In the genomic region with DNA sequence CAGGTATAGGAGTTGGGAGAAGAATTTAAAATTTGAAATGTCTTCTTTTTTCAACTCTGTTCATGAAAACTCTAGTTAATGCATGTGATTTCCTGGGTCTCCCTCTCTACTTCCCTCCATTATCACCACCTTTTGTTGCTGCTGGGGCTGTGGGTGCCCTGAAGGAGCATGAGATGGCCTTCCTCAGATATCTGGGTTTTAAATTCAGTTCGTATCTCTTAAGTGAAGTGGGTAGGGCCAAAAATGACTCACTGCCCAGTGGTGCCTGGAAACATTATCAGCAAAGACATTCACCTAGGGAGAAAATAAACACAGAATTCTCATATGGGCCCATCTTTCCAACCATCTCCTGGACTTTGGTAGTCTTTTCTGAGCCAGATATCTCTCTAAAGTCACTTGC, we compare ENCODE assay signal across 14 cellular contexts.
DNase-seq lines count a peak whose midpoint lies in the region; ATAC-seq, FAIRE-seq and TF ChIP-seq lines count a peak whose summit lies in the region.
"Had no signal": no experiment of that assay in that cellular context is flagged by ENCODE, and none has a peak within 500 bp of the region (broad histone marks: within the 10 kb centered on the region; RNA-seq: fewer than 3 reads in every experiment).

No MANE protein-coding gene starts in this region.

- no peaks in the 10 kb centered on the region for H3K36me3 ChIP-seq in psoas muscle (ENCODE audit: insufficient read depth in 1 of 2, low read depth in 1 of 2)

- peaks cover 39% of the 10 kb centered on the region for H3K4me1 ChIP-seq in psoas muscle

- peak overlapping the region; percentile 84 for H3K27ac ChIP-seq in psoas muscle

- H3K9me3 ChIP-seq in psoas muscle: no peaks in the 10 kb centered on the region

- no peak for TF ChIP-seq POLR2A in GM12892 (IDR thresholded peaks at IDR 0.05; ENCODE audit: low read depth, low read length)
- no peak for TF ChIP-seq POLR2A in NB4 (IDR thresholded peaks at IDR 0.05; ENCODE audit: extremely low read depth, insufficient read length)

- no peak for TF ChIP-seq CTCF in NB4 (IDR thresholded peaks at IDR 0.05; ENCODE audit: low read depth, low read length)
- TF ChIP-seq CTCF in epithelial cell of esophagus (IDR thresholded peaks at IDR 0.05; ENCODE audit: insufficient read depth, low read depth, low read length, missing control alignments): no peak
- no peak for TF ChIP-seq CTCF in psoas muscle (IDR thresholded peaks at IDR 0.05)
- TF ChIP-seq CTCF in GM20000 (IDR thresholded peaks at IDR 0.05; ENCODE audit: extremely low read depth, missing control alignments): no peak

- H3K27me3 ChIP-seq in psoas muscle (ENCODE audit: insufficient read depth in 3 of 3, low read length in 2 of 3): no peaks in the 10 kb centered on the region

- ATAC-seq in psoas muscle (no peak), HG03571 (IDR thresholded peaks at IDR 0.05; ENCODE audit: unreplicated experiment) (no peak)
- ATAC-seq: HepG2 had no signal

- 23 to 38% (median 28%) methylated on average over 1 of the region's 1 CpG for WGBS in psoas muscle, 3 donors

- FAIRE-seq in GM12892 (lab: Jason Lieb, UNC): peak; percentile 92
- FAIRE-seq: HepG2 had no signal

- intact Hi-C loops in psoas muscle (cut with DNase I): loop anchor here in 1 of 2 donors (2.0 kb wide), 1 partner anchor 323 kb away; a partner anchor contains a TSS

- DNase-seq in GM12892 (ENCODE audit: insufficient read length) (no peak), NB4 (ENCODE audit: low read depth) (peak; percentile 34), epithelial cell of esophagus (ENCODE audit: low read depth) (peak; percentile 52), psoas muscle (no peak), GM20000 (ENCODE audit: low spot score) (no peak), DMS114 treated with DMSO at 0.1 percent for 48 hours (lab: John Stamatoyannopoulos, UW; ENCODE audit: unreplicated experiment) (no peak)
- no peak for DNase-seq in activated CD4-positive, alpha-beta T cell treated with anti-CD3 and anti-CD28 coated beads, Interleukin-2, amount 50 U/mL, for 1 hour
- DNase-seq: activated CD4-positive, alpha-beta T cell treated with anti-CD3 and anti-CD28 coated beads for 4 hours; activated effector memory CD4-positive, alpha-beta T cell treated with Interleukin-2 at 50 U/mL for 16 hours; CD4-positive, alpha-beta memory T cell; NCI-H2029 treated with DMSO at 0.1 percent for 48 hours had no signal

- H3K4me3 ChIP-seq in NB4 (ENCODE audit: low read depth, low read length) (no peak overlapping the region), epithelial cell of esophagus (ENCODE audit: low read length) (no peak overlapping the region), psoas muscle (peak overlapping the region; percentile 54)
- H3K4me3 ChIP-seq: skin epidermis had no signal

Comparison
In these comparisons a context has a peak if more than half of its experiments do, and no peak if none do; other contexts are left out.
1. DNase-seq: peak in NB4 (single experiment) and epithelial cell of esophagus (single experiment); none in GM12892 (single experiment), psoas muscle (0 of 2), GM20000 (single experiment), activated CD4-positive, alpha-beta T cell treated with anti-CD3 and anti-CD28 coated beads, Interleukin-2, amount 50 U/mL, for 1 hour (single experiment) and DMS114 treated with DMSO at 0.1 percent for 48 hours (single experiment).